Comparison of ENCODE assay signal across 18 cellular contexts in genomic region chr16:84543253-84543652, GRCh38.
"Had no signal": no experiment of that assay in that cellular context is flagged by ENCODE, and none has a peak within 500 bp of the region (broad histone marks: within the 10 kb centered on the region; RNA-seq: fewer than 3 reads in every experiment).

No MANE protein-coding gene starts in this region.

- H3K9me3 ChIP-seq: heart right ventricle, mucosa of descending colon, psoas muscle, testis, tibial nerve had no signal

- H3K27ac ChIP-seq: dorsolateral prefrontal cortex, heart right ventricle, psoas muscle, skin epidermis, testis had no signal

- H3K36me3 Mint-ChIP-seq: natural killer cell; stimulated activated naive B cell treated with anti-CD40 and anti-IgM and Interleukin-4, amounts not matched to agents 10 μg/mL and 1 μg/mL and 100 μg/mL, for 72 hours had no signal

- H3K4me1 ChIP-seq: testis had no signal

- H3K4me3 Mint-ChIP-seq: natural killer cell; stimulated activated naive B cell treated with anti-CD40 and anti-IgM and Interleukin-4, amounts not matched to agents 10 μg/mL and 1 μg/mL and 100 μg/mL, for 72 hours had no signal

- H3K36me3 ChIP-seq: heart right ventricle, tibial nerve had no signal

- H3K4me3 ChIP-seq: dorsolateral prefrontal cortex, heart right ventricle, mucosa of descending colon, psoas muscle, skin epidermis, testis, tibial nerve had no signal

- H3K27me3 Mint-ChIP-seq: stimulated activated naive CD8-positive, alpha-beta T cell treated with anti-CD3 and anti-CD28 coated beads, Interleukin-15, amount 100 ng/mL, for 72 hours had no signal

- H3K9me3 Mint-ChIP-seq: natural killer cell; stimulated activated naive B cell treated with anti-CD40 and anti-IgM and Interleukin-4, amounts not matched to agents 10 μg/mL and 1 μg/mL and 100 μg/mL, for 72 hours; stimulated activated naive CD8-positive, alpha-beta T cell treated with anti-CD3 and anti-CD28 coated beads, Interleukin-15, amount 100 ng/mL, for 72 hours had no signal

- H3K27ac Mint-ChIP-seq: natural killer cell; stimulated activated naive B cell treated with anti-CD40 and anti-IgM and Interleukin-4, amounts not matched to agents 10 μg/mL and 1 μg/mL and 100 μg/mL, for 72 hours; stimulated activated naive CD8-positive, alpha-beta T cell treated with anti-CD3 and anti-CD28 coated beads, Interleukin-15, amount 100 ng/mL, for 72 hours had no signal

- DNase-seq: cortex of kidney; dorsolateral prefrontal cortex; effector CD8-positive, alpha-beta T cell; heart right ventricle; hypothalamus; natural killer cell; psoas muscle; retina; stimulated activated CD4-positive, alpha-beta T cell treated with anti-CD3 and anti-CD28 coated beads, Interleukin-2, amount 100 ng/mL, for 24 hours; stimulated activated CD4-positive, alpha-beta T cell treated with anti-CD3 and anti-CD28 coated beads, Interleukin-4, amount 100 ng/mL, for 4 hours; stimulated activated naive B cell treated with anti-CD40 and anti-IgM and Interleukin-4, amounts not matched to agents 10 μg/mL and 1 μg/mL and 100 μg/mL, for 72 hours; stimulated activated naive CD8-positive, alpha-beta T cell treated with anti-CD3 and anti-CD28 coated beads, Interleukin-15, amount 100 ng/mL, for 72 hours; testis had no signal

- ATAC-seq: esophagus mucosa; heart right ventricle; natural killer cell; psoas muscle; sciatic nerve; stimulated activated naive B cell treated with anti-CD40 and anti-IgM and Interleukin-4, amounts not matched to agents 10 μg/mL and 1 μg/mL and 100 μg/mL, for 72 hours; stimulated activated naive CD8-positive, alpha-beta T cell treated with anti-CD3 and anti-CD28 coated beads, Interleukin-15, amount 100 ng/mL, for 72 hours had no signal

- H3K4me1 Mint-ChIP-seq: natural killer cell had no signal

- H3K27me3 ChIP-seq: testis had no signal
